In genomic region chr2:214489702-214490101, GRCh38 we compare ENCODE assay signal across 28 cellular contexts.
DNase-seq lines count a peak whose midpoint lies in the region; ATAC-seq and TF ChIP-seq lines count a peak whose summit lies in the region.
"Had no signal": no experiment of that assay in that cellular context is flagged by ENCODE, and none has a peak within 500 bp of the region (broad histone marks: within the 10 kb centered on the region; RNA-seq: fewer than 3 reads in every experiment).

No MANE protein-coding gene starts in this region.

- CTCF ChIA-PET in activated CD4-positive, alpha-beta T cell treated with anti-CD3 and anti-CD28 coated beads for 36 hours (lab: Charles Lee): interaction anchor here (1.2 kb wide), 1 partner anchor 64 kb away, joined by 3 read pairs; no protein-coding TSS in a partner anchor

- H3K4me1 ChIP-seq in heart right ventricle: peaks cover 0 to 14% (median 5%) of the 10 kb centered on the region in 9 donors

- no peaks in the 10 kb centered on the region for H3K27me3 ChIP-seq in heart right ventricle
- H3K27me3 ChIP-seq: BE2C had no signal

- H3K27ac ChIP-seq in heart right ventricle: peak overlapping the region in 8 of 10 donors; percentile 10 to 69 (median 57)
- H3K27ac ChIP-seq: PC-9 had no signal

- no peaks in the 10 kb centered on the region for H3K36me3 ChIP-seq in heart right ventricle
- H3K36me3 ChIP-seq: BE2C had no signal

- no peak overlapping the region for H3K4me3 Mint-ChIP-seq in activated CD4-positive, alpha-beta T cell treated with anti-CD3 and anti-CD28 coated beads for 36 hours
- no peak overlapping the region for H3K4me3 Mint-ChIP-seq in chondrocyte (ENCODE audit: unreplicated experiment)
- H3K4me3 Mint-ChIP-seq: CD14-positive monocyte; CD8-positive, alpha-beta memory T cell; GM23338; H9; HFFc6 had no signal

- H3K27me3 Mint-ChIP-seq in activated CD4-positive, alpha-beta T cell treated with anti-CD3 and anti-CD28 coated beads for 36 hours: no peaks in the 10 kb centered on the region
- no peaks in the 10 kb centered on the region for H3K27me3 Mint-ChIP-seq in chondrocyte (ENCODE audit: low read depth)

- peaks cover 0 to 16% (median 0%) of the 10 kb centered on the region in 11 donors for H3K9me3 ChIP-seq in heart right ventricle
- H3K9me3 ChIP-seq: BE2C had no signal

- DNase-seq in Right ventricle myocardium inferior (ENCODE audit: missing footprints): no peak
- DNase-seq in cardiac septum (ENCODE audit: low spot score): no peak
- DNase-seq in heart right ventricle: no peak
- peak; percentile 39 for DNase-seq in kidney tubule cell (ENCODE audit: low spot score)
- no peak for DNase-seq in activated CD4-positive, alpha-beta T cell treated with anti-CD3 and anti-CD28 coated beads for 36 hours
- DNase-seq in chondrocyte (ENCODE audit: low spot score): no peak
- no peak for DNase-seq in cerebellar cortex (ENCODE audit: low spot score)
- no peak for DNase-seq in HCEC 1CT
- DNase-seq: 8988T; ACHN; BE2C; CD8-positive, alpha-beta memory T cell; DMS79 treated with DMSO at 0.1 percent for 48 hours; GF-D8; H9; HFFc6; IMR-90; KG1; MM.1S; NCI-H2029; NCI-H446; NCI-H526; NCI-H82; NK-92 treated with Interleukin-12 subunit alpha and Interleukin-12 subunit beta, amount 100 ng/mL, for 24 hours; PC-9; SHP77 treated with DMSO at 0.1 percent for 48 hours had no signal

- intact Hi-C loops in Right ventricle myocardium inferior (cut with DNase I) (no loop called here), cardiac septum (cut with DNase I) (loop anchor here (10.0 kb wide), 1 partner anchor 315 kb away; the partner anchor contains the start of gene BARD1), heart right ventricle (cut with DNase I) (no loop called here)
- intact Hi-C loops in activated CD4-positive, alpha-beta T cell treated with anti-CD3 and anti-CD28 coated beads for 36 hours (cut with DNase I, micrococcal nuclease): no loop called here

- H3K9me3 Mint-ChIP-seq in activated CD4-positive, alpha-beta T cell treated with anti-CD3 and anti-CD28 coated beads for 36 hours (ENCODE audit: low read depth): no peaks in the 10 kb centered on the region
- H3K9me3 Mint-ChIP-seq in chondrocyte (ENCODE audit: low read depth): peaks cover 9% of the 10 kb centered on the region

- POLR2A ChIA-PET in activated CD4-positive, alpha-beta T cell treated with anti-CD3 and anti-CD28 coated beads for 36 hours (lab: Charles Lee): no interaction called here

- WGBS in heart right ventricle, 2 donors: 17 to 31% methylated on average over 2 of the region's 2 CpGs

- ATAC-seq in Right ventricle myocardium inferior: peak; percentile 48
- peak; percentile 66 to 92 (median 80) for ATAC-seq in heart right ventricle
- ATAC-seq in activated CD4-positive, alpha-beta T cell treated with anti-CD3 and anti-CD28 coated beads for 36 hours: no peak

- H3K27ac Mint-ChIP-seq in activated CD4-positive, alpha-beta T cell treated with anti-CD3 and anti-CD28 coated beads for 36 hours: no peak overlapping the region
- H3K27ac Mint-ChIP-seq in chondrocyte (ENCODE audit: unreplicated experiment): no peak overlapping the region
- H3K27ac Mint-ChIP-seq: CD8-positive, alpha-beta memory T cell; GM23338; H9; HFFc6 had no signal

- H3K4me3 ChIP-seq in heart right ventricle: no peak overlapping the region
- H3K4me3 ChIP-seq: GM23338, PC-9 had no signal

- no peaks in the 10 kb centered on the region for H3K36me3 Mint-ChIP-seq in activated CD4-positive, alpha-beta T cell treated with anti-CD3 and anti-CD28 coated beads for 36 hours (ENCODE audit: low read depth)
- peaks cover 2% of the 10 kb centered on the region for H3K36me3 Mint-ChIP-seq in chondrocyte (ENCODE audit: low read depth)
- H3K36me3 Mint-ChIP-seq: CD14-positive monocyte; CD8-positive, alpha-beta memory T cell had no signal

- TF ChIP-seq CTCF in heart right ventricle (IDR thresholded peaks at IDR 0.05): no peak
- no peak for TF ChIP-seq CTCF in chondrocyte (IDR thresholded peaks at IDR 0.05)

- no peaks in the 10 kb centered on the region for H3K4me1 Mint-ChIP-seq in activated CD4-positive, alpha-beta T cell treated with anti-CD3 and anti-CD28 coated beads for 36 hours
- H3K4me1 Mint-ChIP-seq in chondrocyte (ENCODE audit: low read depth): no peaks in the 10 kb centered on the region
- H3K4me1 Mint-ChIP-seq: CD14-positive monocyte; CD8-positive, alpha-beta memory T cell; GM23338; H9 had no signal
